1 cellular context compared by ENCODE assay signal in the genomic region with DNA sequence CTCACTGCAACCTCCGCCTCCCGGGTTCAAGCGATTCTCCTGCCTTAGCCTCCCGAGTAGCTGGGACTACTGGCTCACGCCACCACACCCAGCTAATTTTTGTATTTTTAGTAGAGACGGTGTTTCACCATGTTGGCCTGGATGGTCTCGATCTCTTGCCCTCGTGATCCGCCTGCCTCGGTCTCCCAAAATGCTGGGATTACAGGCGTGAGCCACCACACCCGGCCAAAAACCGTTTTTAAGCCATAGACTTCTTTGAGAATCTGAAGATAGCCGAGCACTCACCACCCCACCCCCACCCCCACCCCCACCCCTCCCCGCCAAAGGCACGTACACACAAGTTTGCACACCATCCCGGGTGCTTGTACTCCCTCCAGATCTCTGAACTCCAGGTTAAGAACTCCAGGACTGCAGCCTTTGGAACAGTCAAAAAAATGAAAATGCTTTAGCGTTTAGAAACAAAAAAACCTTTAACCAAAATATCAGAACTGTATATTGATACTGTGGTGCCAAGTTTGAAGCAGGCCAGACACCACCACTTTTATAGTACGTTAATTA.
TF ChIP-seq lines count a peak whose summit lies in the region.

No MANE protein-coding gene starts in this region.

TF ChIP-seq in H1, 55 proteins besides CTCF, POLR2A, EP300 and RAD21:
- TF ChIP-seq CBX5 (IDR thresholded peaks at IDR 0.05; ENCODE audit: low read depth, low read length) (no peak), RFX5 (IDR thresholded peaks at IDR 0.05; ENCODE audit: borderline replicate concordance, low read depth, low read length) (no peak), RXRA (IDR thresholded peaks at IDR 0.05; ENCODE audit: insufficient read depth, low read depth, low read length) (no peak), NRF1 (IDR thresholded peaks at IDR 0.05; ENCODE audit: low read depth, low read length) (no peak), TAF1 (IDR thresholded peaks at IDR 0.05; ENCODE audit: low read depth, low read length) (no peak), SIRT6 (IDR thresholded peaks at IDR 0.05; ENCODE audit: low read length) (no peak), SP1 (IDR thresholded peaks at IDR 0.05; ENCODE audit: low read depth, low read length) (no peak), PHF8 (conservative IDR thresholded peaks at IDR 0.05; ENCODE audit: low read depth, low read length) (no peak), MAFK (IDR thresholded peaks at IDR 0.05; ENCODE audit: low read depth, low read length) (no peak), NANOG (IDR thresholded peaks at IDR 0.05; ENCODE audit: insufficient read depth, low read depth, low read length, poor library complexity, severe bottlenecking) (no peak), CHD1 (IDR thresholded peaks at IDR 0.05; ENCODE audit: low read depth, low read length) (no peak), TAF7 (optimal IDR thresholded peaks at IDR 0.05; ENCODE audit: borderline replicate concordance, low read depth, low read length) (no peak), KDM4A (IDR thresholded peaks at IDR 0.05; ENCODE audit: low read depth, low read length, severe bottlenecking) (no peak), RBBP5 (IDR thresholded peaks at IDR 0.05; ENCODE audit: borderline replicate concordance, low read depth, low read length) (no peak), SP4 (IDR thresholded peaks at IDR 0.05; ENCODE audit: low read length) (no peak), ASH2L (IDR thresholded peaks at IDR 0.05; ENCODE audit: low read length) (no peak), SP2 (IDR thresholded peaks at IDR 0.05; ENCODE audit: low read length) (no peak), TCF12 (IDR thresholded peaks at IDR 0.05; ENCODE audit: low read depth, low read length) (no peak)
- TF ChIP-seq, protein P1, sequence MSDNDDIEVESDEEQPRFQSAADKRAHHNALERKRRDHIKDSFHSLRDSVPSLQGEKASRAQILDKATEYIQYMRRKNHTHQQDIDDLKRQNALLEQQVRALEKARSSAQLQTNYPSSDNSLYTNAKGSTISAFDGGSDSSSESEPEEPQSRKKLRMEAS (IDR thresholded peaks at IDR 0.05), result no peak
